Comparison of ENCODE assay signal across 3 cellular contexts in genomic region chr3:65873028-65873427, GRCh38.
A peak's percentile ranks its signal among the peaks of the same experiment; 100 is the strongest.
TF ChIP-seq lines count a peak whose summit lies in the region.

No MANE protein-coding gene starts in this region.

TF ChIP-seq in A549, 52 proteins besides CTCF, POLR2A, EP300 and RAD21 (continued from another document):
- peak; percentile 80 for TF ChIP-seq REST (IDR thresholded peaks at IDR 0.05)
- TF ChIP-seq TP53 (CRISPR knock-in tag; IDR thresholded peaks at IDR 0.05): no peak
- no peak for TF ChIP-seq ZC3H11A (IDR thresholded peaks at IDR 0.05)
- no peak for TF ChIP-seq NFE2L2 (conservative IDR thresholded peaks at IDR 0.05; ENCODE audit: low read length)
- no peak for TF ChIP-seq HEYL (CRISPR knock-in tag; IDR thresholded peaks at IDR 0.05)

TF ChIP-seq in Ishikawa, 13 proteins besides CTCF, POLR2A, EP300 and RAD21 (continued from another document):
- TF ChIP-seq REST (IDR thresholded peaks at IDR 0.05; ENCODE audit: low read depth): peak; percentile 84
- no peak for TF ChIP-seq TAF1 (IDR thresholded peaks at IDR 0.05; ENCODE audit: low read depth)

TF ChIP-seq in GM12878, 131 proteins besides CTCF, POLR2A, EP300 and RAD21:
- no peak for TF ChIP-seq ZBTB4 (CRISPR knock-in tag; IDR thresholded peaks at IDR 0.05)
- TF ChIP-seq REST (IDR thresholded peaks at IDR 0.05; ENCODE audit: low read depth, low read length): peak; percentile 70
- no peak for TF ChIP-seq ATF2 (IDR thresholded peaks at IDR 0.05; ENCODE audit: low read length)
- no peak for TF ChIP-seq USF2 (IDR thresholded peaks at IDR 0.05; ENCODE audit: borderline replicate concordance, low read depth, low read length)
- 0 out of 2 replicates have a peak, but pooled peaks have one; percentile 42 for TF ChIP-seq YY1 (IDR thresholded peaks at IDR 0.05; ENCODE audit: low read depth, low read length)
